1 cellular context compared by ENCODE assay signal in genomic region chr1:178011101-178011828, GRCh38.
TF ChIP-seq lines count a peak whose summit lies in the region.

No MANE protein-coding gene starts in this region.

TF ChIP-seq in A549, 52 proteins besides CTCF, POLR2A, EP300 and RAD21 (continued from another document):
- TF ChIP-seq SMC3 (IDR thresholded peaks at IDR 0.05) (no peak), TFCP2L1 (CRISPR knock-in tag; IDR thresholded peaks at IDR 0.05) (no peak), EHMT2 (IDR thresholded peaks at IDR 0.05; ENCODE audit: low read depth) (no peak), KDM5A (IDR thresholded peaks at IDR 0.05) (no peak), NFE2L2 (conservative IDR thresholded peaks at IDR 0.05; ENCODE audit: low read length) (no peak)
